8 cellular contexts compared by ENCODE assay signal in the genomic region with DNA sequence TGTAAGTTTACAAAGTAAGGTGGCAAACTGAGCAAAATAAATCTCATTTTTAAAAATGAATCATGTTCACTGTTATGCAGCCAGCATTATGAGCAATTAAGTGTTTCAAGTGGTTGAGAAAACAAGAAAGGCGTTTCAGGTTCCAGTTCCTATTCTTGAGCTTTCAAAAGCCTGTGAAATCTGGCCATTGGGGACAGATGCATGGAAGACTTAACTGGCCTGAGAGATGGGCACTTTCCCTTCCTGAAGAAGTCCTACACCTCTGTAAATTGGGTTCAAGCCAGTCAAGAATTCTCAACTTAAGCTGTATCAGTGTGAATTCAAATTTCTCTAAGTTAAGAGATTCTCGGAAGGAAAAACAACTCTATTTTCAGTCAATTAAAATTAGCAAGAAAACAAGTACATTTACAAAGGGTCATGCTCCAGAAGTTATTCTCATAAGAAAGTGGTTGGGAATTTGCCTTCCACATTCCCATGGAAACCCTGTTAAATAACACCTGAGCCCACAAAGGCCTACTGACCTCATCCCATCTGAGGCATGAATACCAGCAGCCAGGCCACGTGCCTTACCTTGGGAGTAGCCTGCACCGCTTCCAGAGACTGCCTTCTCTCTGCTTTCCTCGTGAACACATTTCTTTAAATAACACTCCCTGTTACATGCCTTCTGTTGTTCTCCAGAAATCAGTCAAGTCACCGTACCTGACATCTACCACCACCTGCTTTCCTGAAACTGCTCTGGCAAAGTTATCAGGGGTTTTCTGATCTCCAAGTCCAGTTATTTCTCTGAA. TPM values are rescaled to one million over a fixed set of nuclear protein-coding genes. Genes with fewer than 3 reads are reported as not detected.
DNase-seq lines count a peak whose midpoint lies in the region; ATAC-seq and TF ChIP-seq lines count a peak whose summit lies in the region.

No MANE protein-coding gene starts in this region.

- H3K9me3 ChIP-seq in ascending aorta, result no peaks in the 10 kb centered on the region
- no peaks in the 10 kb centered on the region for H3K9me3 ChIP-seq in SJCRH30 (replicated peaks)

- intact Hi-C loops in ascending aorta (cut with DNase I), result loop anchor here (5.0 kb wide), 1 partner anchor 36 kb away; no protein-coding TSS in a partner anchor

- ATAC-seq in GM19452 (IDR thresholded peaks at IDR 0.05; ENCODE audit: unreplicated experiment) (peak; percentile 70), HG03378 (IDR thresholded peaks at IDR 0.05; ENCODE audit: unreplicated experiment) (peak; percentile 76)
- peak; percentile 80 to 88 for ATAC-seq in stimulated activated naive B cell treated with anti-CD40 and anti-IgM and Interleukin-4, amounts not matched to agents 10 μg/mL and 1 μg/mL and 100 μg/mL, for 72 hours (replicated peaks)

- H3K27me3 Mint-ChIP-seq in stimulated activated naive B cell treated with anti-CD40 and anti-IgM and Interleukin-4, amounts not matched to agents 10 μg/mL and 1 μg/mL and 100 μg/mL, for 72 hours, result no peaks in the 10 kb centered on the region

- TF ChIP-seq CTCF in ascending aorta (IDR thresholded peaks at IDR 0.05), result no peak

- H3K4me3 Mint-ChIP-seq in stimulated activated naive B cell treated with anti-CD40 and anti-IgM and Interleukin-4, amounts not matched to agents 10 μg/mL and 1 μg/mL and 100 μg/mL, for 72 hours, result peak overlapping the region; percentile 10 to 28

- H3K36me3 Mint-ChIP-seq in stimulated activated naive B cell treated with anti-CD40 and anti-IgM and Interleukin-4, amounts not matched to agents 10 μg/mL and 1 μg/mL and 100 μg/mL, for 72 hours, result peaks cover 5 to 17% of the 10 kb centered on the region in 2 donors

- peaks cover 17 to 57% of the 10 kb centered on the region in 2 donors for H3K4me1 ChIP-seq in ascending aorta
- H3K4me1 ChIP-seq in SJCRH30, result no peaks in the 10 kb centered on the region

- H3K4me1 Mint-ChIP-seq in stimulated activated naive B cell treated with anti-CD40 and anti-IgM and Interleukin-4, amounts not matched to agents 10 μg/mL and 1 μg/mL and 100 μg/mL, for 72 hours, result peaks cover 32 to 58% of the 10 kb centered on the region in 2 donors

- H3K27me3 ChIP-seq in ascending aorta (no peaks in the 10 kb centered on the region), SJCRH30 (no peaks in the 10 kb centered on the region)

- H3K36me3 ChIP-seq in ascending aorta, result no peaks in the 10 kb centered on the region
- H3K36me3 ChIP-seq in SJCRH30, result no peaks in the 10 kb centered on the region

- H3K27ac Mint-ChIP-seq in stimulated activated naive B cell treated with anti-CD40 and anti-IgM and Interleukin-4, amounts not matched to agents 10 μg/mL and 1 μg/mL and 100 μg/mL, for 72 hours, result peak overlapping the region; percentile 33

- H3K9me3 Mint-ChIP-seq in stimulated activated naive B cell treated with anti-CD40 and anti-IgM and Interleukin-4, amounts not matched to agents 10 μg/mL and 1 μg/mL and 100 μg/mL, for 72 hours, result peaks cover 1 to 4% of the 10 kb centered on the region in 2 donors

- H3K27ac ChIP-seq in ascending aorta (peak overlapping the region; percentile 49 to 72), SJCRH30 (no peak overlapping the region)

- H3K4me3 ChIP-seq in ascending aorta (peak overlapping the region in 1 of 2 donors; percentile 8), SJCRH30 (no peak overlapping the region)

- DNase-seq in DMS53 (lab: John Stamatoyannopoulos, UW) (peak; percentile 80), ascending aorta (ENCODE audit: low spot score in 2 of 2) (no peak), DMS153 (lab: John Stamatoyannopoulos, UW) (no peak), SJCRH30 (no peak)
- no peak for DNase-seq in stimulated activated naive B cell treated with anti-CD40 and anti-IgM and Interleukin-4, amounts not matched to agents 10 μg/mL and 1 μg/mL and 100 μg/mL, for 72 hours
- no peak for DNase-seq in stimulated activated CD4-positive, alpha-beta T cell treated with anti-CD3 and anti-CD28 coated beads, Interleukin-4, amount 100 ng/mL, for 24 hours

RNA-seq across cellular contexts. Expression of a gene that starts 19.4 kb away (rescaled TPM):
- total RNA-seq in ascending aorta, result 40.9 TPM
- total RNA-seq in SJCRH30 (2014; rRNA removed; shearing (Covaris generic)), result 15.2 and 15.9 TPM in 2 replicates

RNA-seq across cellular contexts. Expression of a gene that starts 49.5 kb away (rescaled TPM):
- 10.5 TPM for total RNA-seq in ascending aorta
- 3.6 and 3.9 TPM in 2 replicates for total RNA-seq in SJCRH30 (2014; rRNA removed; shearing (Covaris generic))
